22 cellular contexts compared by ENCODE assay signal in genomic region chr4:48366611-48367010, GRCh38. TPM values are rescaled to one million over a fixed set of nuclear protein-coding genes. Genes with fewer than 3 reads are reported as not detected.
DNase-seq lines count a peak whose midpoint lies in the region; ATAC-seq, FAIRE-seq and TF ChIP-seq lines count a peak whose summit lies in the region.
"Had no signal": no experiment of that assay in that cellular context is flagged by ENCODE, and none has a peak within 500 bp of the region (broad histone marks: within the 10 kb centered on the region; RNA-seq: fewer than 3 reads in every experiment).

No MANE protein-coding gene starts in this region.

- peaks cover 59% of the 10 kb centered on the region for H3K79me2 ChIP-seq in K562 (ENCODE audit: control insufficient read depth, insufficient read depth, low read length)

- H3K4me1 ChIP-seq in K562 (replicated peaks in 1 of 2; ENCODE audit: control insufficient read depth in 2 of 2, insufficient read depth in 2 of 2, low read length in 2 of 2) (no peaks in the 10 kb centered on the region), thyroid gland (peaks cover 15 to 18% of the 10 kb centered on the region in 2 donors)

- WGBS in K562 (ENCODE audit: insufficient coverage, low coverage, missing lambda C conversion rate): 48% methylated on average over 3 of the region's 3 CpGs
- 69 to 74% methylated on average over 3 of the region's 3 CpGs for WGBS in thyroid gland, 2 donors

- H3K27ac Mint-ChIP-seq in activated naive CD8-positive, alpha-beta T cell: peak overlapping the region; percentile 24
- no peak overlapping the region for H3K27ac Mint-ChIP-seq in activated naive CD8-positive, alpha-beta T cell treated with anti-CD3 and anti-CD28 coated beads for 36 hours
- no peak overlapping the region for H3K27ac Mint-ChIP-seq in glutamatergic neuron (ENCODE audit: unreplicated experiment)

- CTCF ChIA-PET in K562 (lab: Yijun Ruan, JAX; ENCODE audit: low intra/inter-chr PET ratio): no interaction called here

- no peak for FAIRE-seq in K562 (lab: Jason Lieb, UNC)
- FAIRE-seq in frontal cortex (lab: Jason Lieb, UNC): peak; percentile 8

- H3K27ac ChIP-seq in K562 (ENCODE audit: extremely low read depth, low read depth, low read length) (no peak overlapping the region), thyroid gland (no peak overlapping the region)
- H3K27ac ChIP-seq: BLaER1, KMS-11, RWPE1 had no signal

- H3K9ac ChIP-seq in K562 (ENCODE audit: insufficient read depth in 1 of 2, low read depth in 2 of 2, low read length in 2 of 2): no peak overlapping the region
- H3K9ac ChIP-seq: BLaER1, KMS-11 had no signal

- H3K4me2 ChIP-seq in K562 (ENCODE audit: insufficient read depth, low read length): no peak overlapping the region
- H3K4me2 ChIP-seq: BLaER1, KMS-11 had no signal

- H3K9me3 Mint-ChIP-seq in activated naive CD8-positive, alpha-beta T cell (ENCODE audit: low read depth): no peaks in the 10 kb centered on the region
- peaks cover 1% of the 10 kb centered on the region for H3K9me3 Mint-ChIP-seq in activated naive CD8-positive, alpha-beta T cell treated with anti-CD3 and anti-CD28 coated beads for 36 hours
- H3K9me3 Mint-ChIP-seq in glutamatergic neuron (ENCODE audit: unreplicated experiment): peaks cover 11% of the 10 kb centered on the region
- H3K9me3 Mint-ChIP-seq: CD4-positive, CD25-positive, alpha-beta regulatory T cell had no signal

- no peaks in the 10 kb centered on the region for H3K27me3 ChIP-seq in K562 (ENCODE audit: control insufficient read depth in 2 of 2, insufficient read depth in 2 of 2, low read length in 2 of 2)
- H3K27me3 ChIP-seq in thyroid gland: no peaks in the 10 kb centered on the region
- H3K27me3 ChIP-seq: BLaER1 had no signal

- POLR2A ChIA-PET in K562 (lab: Yijun Ruan, JAX): no interaction called here

- TF ChIP-seq RAD21 in K562 (CRISPR knock-in tag; conservative IDR thresholded peaks at IDR 0.05 in 1 of 2, IDR thresholded peaks at IDR 0.05 in 1 of 2): no peak

- H3K36me3 Mint-ChIP-seq in activated naive CD8-positive, alpha-beta T cell: peaks cover 4% of the 10 kb centered on the region
- peaks cover 9% of the 10 kb centered on the region for H3K36me3 Mint-ChIP-seq in activated naive CD8-positive, alpha-beta T cell treated with anti-CD3 and anti-CD28 coated beads for 36 hours
- H3K36me3 Mint-ChIP-seq in glutamatergic neuron (ENCODE audit: unreplicated experiment): peaks cover 7% of the 10 kb centered on the region

- ATAC-seq in K562: no peak
- ATAC-seq: Panc1 had no signal

- BruUV-seq in K562 (replicated peaks; lab: Mats Ljungman, UMichigan): TSS peak; percentile 16

- H3K4me3 ChIP-seq in K562 (no peak overlapping the region), thyroid gland (replicated peaks in 1 of 3) (no peak overlapping the region)
- H3K4me3 ChIP-seq: BLaER1, HAP-1 had no signal

- H3K9me3 ChIP-seq in K562 (replicated peaks; ENCODE audit: control insufficient read depth, insufficient read depth, low read depth, low read length) (no peaks in the 10 kb centered on the region), thyroid gland (no peaks in the 10 kb centered on the region)
- H3K9me3 ChIP-seq: HAP-1 had no signal

- no peaks in the 10 kb centered on the region for H3K27me3 Mint-ChIP-seq in activated naive CD8-positive, alpha-beta T cell
- no peaks in the 10 kb centered on the region for H3K27me3 Mint-ChIP-seq in activated naive CD8-positive, alpha-beta T cell treated with anti-CD3 and anti-CD28 coated beads for 36 hours
- peaks cover 2% of the 10 kb centered on the region for H3K27me3 Mint-ChIP-seq in glutamatergic neuron (ENCODE audit: unreplicated experiment)
- H3K27me3 Mint-ChIP-seq: CD4-positive, CD25-positive, alpha-beta regulatory T cell had no signal

- peaks cover 55% of the 10 kb centered on the region for H3K4me1 Mint-ChIP-seq in activated naive CD8-positive, alpha-beta T cell (ENCODE audit: low read depth)
- peaks cover 32% of the 10 kb centered on the region for H3K4me1 Mint-ChIP-seq in activated naive CD8-positive, alpha-beta T cell treated with anti-CD3 and anti-CD28 coated beads for 36 hours
- H3K4me1 Mint-ChIP-seq in glutamatergic neuron (ENCODE audit: low read depth, unreplicated experiment): peaks cover 10% of the 10 kb centered on the region

- intact Hi-C loops in K562 (cut with micrococcal nuclease) (no loop called here), thyroid gland (cut with DNase I) (no loop called here)

- no peak for TF ChIP-seq EP300 in K562 (IDR thresholded peaks at IDR 0.05; ENCODE audit: low read length)

- H3K9me1 ChIP-seq in K562 (ENCODE audit: control insufficient read depth, insufficient read depth, low read length): no peaks in the 10 kb centered on the region

- DNase-seq in activated naive CD8-positive, alpha-beta T cell treated with anti-CD3 and anti-CD28 coated beads for 36 hours: no peak
- DNase-seq in K562 (ENCODE audit: extremely low read depth in 1 of 4, low spot score in 3 of 4) (no peak), frontal cortex (ENCODE audit: low spot score in 2 of 2) (no peak), glutamatergic neuron (no peak), thyroid gland (no peak), GM19238 (ENCODE audit: insufficient read length, low spot score) (no peak)
- DNase-seq: CD4-positive, CD25-positive, alpha-beta regulatory T cell; GOT3; IMR-90; NCI-H1048; NCI-H1417; NCI-H1694; NCI-H2029 treated with DMSO at 0.1 percent for 48 hours; NCI-H446 treated with DMSO at 0.1 percent for 48 hours; NCI-H526 treated with DMSO at 0.1 percent for 48 hours; SHP77 had no signal

- TF ChIP-seq POLR2A in K562 (conservative IDR thresholded peaks at IDR 0.05): no peak
- TF ChIP-seq POLR2A in thyroid gland (IDR thresholded peaks at IDR 0.05): no peak

- H2AFZ ChIP-seq in K562 (ENCODE audit: low read depth, low read length): no peak overlapping the region

- H3K36me3 ChIP-seq in K562 (ENCODE audit: control insufficient read depth, insufficient read depth, low read length): peaks cover 4% of the 10 kb centered on the region; the same call in 1 of the 3 replicates
- H3K36me3 ChIP-seq in thyroid gland: no peaks in the 10 kb centered on the region

- H4K20me1 ChIP-seq in K562 (replicated peaks; ENCODE audit: control insufficient read depth, insufficient read depth, low read length): no peaks in the 10 kb centered on the region

- in situ Hi-C loops in K562 (cut with MboI): no loop called here

- H3K4me3 Mint-ChIP-seq in activated naive CD8-positive, alpha-beta T cell: no peak overlapping the region
- no peak overlapping the region for H3K4me3 Mint-ChIP-seq in activated naive CD8-positive, alpha-beta T cell treated with anti-CD3 and anti-CD28 coated beads for 36 hours
- no peak overlapping the region for H3K4me3 Mint-ChIP-seq in glutamatergic neuron (ENCODE audit: unreplicated experiment)
- H3K4me3 Mint-ChIP-seq: CD4-positive, CD25-positive, alpha-beta regulatory T cell had no signal

- TF ChIP-seq CTCF in K562 (IDR thresholded peaks at IDR 0.05 in 2 of 3, conservative IDR thresholded peaks at IDR 0.05 in 1 of 3; ENCODE audit: insufficient read depth in 2 of 3, low read depth in 1 of 3, low read length in 3 of 3) (no peak), glutamatergic neuron (IDR thresholded peaks at IDR 0.05; ENCODE audit: partially characterized antibody, unreplicated experiment) (no peak), thyroid gland (IDR thresholded peaks at IDR 0.05) (no peak)

TF ChIP-seq in K562, 482 proteins besides CTCF, POLR2A, EP300 and RAD21 (continues in another document):
- no peak for TF ChIP-seq RBM15 (IDR thresholded peaks at IDR 0.05; ENCODE audit: insufficient read depth, low read length)
- no peak for TF ChIP-seq CREM (IDR thresholded peaks at IDR 0.05; ENCODE audit: low read depth)
- no peak for TF ChIP-seq TRIM28 (IDR thresholded peaks at IDR 0.05)
- TF ChIP-seq ASH1L (IDR thresholded peaks at IDR 0.05; ENCODE audit: borderline replicate concordance, low read depth, partially characterized antibody): no peak
- no peak for TF ChIP-seq ZNF12 (CRISPR knock-in tag; IDR thresholded peaks at IDR 0.05)
- no peak for TF ChIP-seq STAT5B (CRISPR knock-in tag; IDR thresholded peaks at IDR 0.05)
- TF ChIP-seq ZKSCAN8 (CRISPR knock-in tag; IDR thresholded peaks at IDR 0.05): no peak
- no peak for TF ChIP-seq HMG20B (CRISPR knock-in tag; IDR thresholded peaks at IDR 0.05)
- TF ChIP-seq ZNF449 (CRISPR knock-in tag; IDR thresholded peaks at IDR 0.05): no peak

RNA-seq across cellular contexts. Expression of gene SLAIN2, which starts 25.3 kb away (rescaled TPM):
- total RNA-seq in activated naive CD8-positive, alpha-beta T cell treated with anti-CD3 and anti-CD28 coated beads for 36 hours: 10 to 100 TPM; 62.0 to 66.3 TPM
- total RNA-seq in K562 (2011; cell fraction: chromatin; rRNA removed; ENCODE audit: low replicate concordance): 23.3 and 34.3 TPM in 2 replicates
- 8.2 and 9.6 TPM in 2 replicates for total RNA-seq in K562 (2011; cell fraction: nucleolus; rRNA removed)
- 16.6 and 27.1 TPM in 2 replicates for total RNA-seq in K562 (2011; cell fraction: nucleoplasm; rRNA removed)
- total RNA-seq in K562 (2014; rRNA removed) (8.4 and 11.5 TPM in 2 replicates), K562 (2014; rRNA removed; fragmentation: Illumina TruSeq; extraction: Trizol) (35.0 and 36.6 TPM in 2 replicates), K562 (2015; rRNA removed; fragmentation: Illumina TruSeq; extraction: Trizol) (46.9 and 56.8 TPM in 2 replicates), K562 (2021) (42.8 and 43.0 TPM in 2 replicates), frontal cortex (206 TPM), glutamatergic neuron (ENCODE audit: unreplicated experiment) (72.6 TPM), thyroid gland (100 to 1,000 TPM in 1 of 4 donors, 10 to 100 TPM in 3; 40.8 to 191 (median 82.5) TPM)
- polyA plus RNA-seq in K562 (2011; rRNA removed) (25.5 and 41.8 TPM in 2 replicates), K562 (2014; fragmentation: Illumina TruSeq; extraction: Trizol) (86.2 and 116 TPM in 2 replicates), K562 (2014; fragmentation: Nextera tagmentation; extraction: Ambion mirVana) (1 to 10 TPM; 3.5 to 6.2 TPM), K562 (2014; rRNA removed) (11.7 and 20.2 TPM in 2 replicates)
- polyA plus RNA-seq in K562 (2011; cell fraction: cytosol; rRNA removed): 19.2 and 27.7 TPM in 2 replicates
- 23.9 and 24.2 TPM in 2 replicates for polyA plus RNA-seq in K562 (2011; cell fraction: nucleus; rRNA removed)
- 42.5 and 45.8 TPM in 2 replicates for polyA plus RNA-seq in K562 (2012)
- 22.8 and 26.4 TPM in 2 replicates for polyA minus RNA-seq in K562 (2011; rRNA and poly(A)+ RNA removed)
- 21.3 and 21.8 TPM in 2 replicates for polyA minus RNA-seq in K562 (2011; cell fraction: cytosol; rRNA and poly(A)+ RNA removed)
- 12.5 and 32.0 TPM in 2 replicates for polyA minus RNA-seq in K562 (2011; cell fraction: nucleus; rRNA and poly(A)+ RNA removed)
